ENCODE assay signal across 12 cellular contexts in the genomic region with DNA sequence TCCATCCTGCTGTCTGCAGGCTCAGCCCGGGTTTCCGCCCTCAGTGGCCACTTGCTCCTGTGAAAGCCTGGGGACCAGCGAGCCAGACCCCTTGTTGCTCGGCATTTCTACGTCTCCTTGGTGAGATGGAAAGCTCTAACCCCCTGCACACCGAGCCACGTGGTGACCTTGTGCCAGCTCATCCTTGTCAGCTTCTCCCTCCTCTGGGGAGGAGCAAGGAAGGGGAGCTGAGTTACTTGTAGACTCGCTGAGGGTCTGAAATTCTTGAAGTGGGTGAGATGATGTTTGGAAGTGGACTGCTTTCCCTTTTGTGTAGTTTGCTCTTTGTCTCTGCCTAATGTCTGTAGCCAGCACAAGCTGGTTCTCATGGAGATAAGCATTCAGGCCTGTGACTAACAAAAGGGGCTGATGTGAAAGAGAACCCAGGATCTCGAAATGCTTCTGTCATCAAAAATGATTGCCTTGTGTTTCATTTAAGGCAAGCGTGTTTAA. TPM values are rescaled to one million over a fixed set of nuclear protein-coding genes. Genes with fewer than 3 reads are reported as not detected.
DNase-seq lines count a peak whose midpoint lies in the region; ATAC-seq and TF ChIP-seq lines count a peak whose summit lies in the region.
"Had no signal": no experiment of that assay in that cellular context is flagged by ENCODE, and none has a peak within 500 bp of the region (broad histone marks: within the 10 kb centered on the region; RNA-seq: fewer than 3 reads in every experiment).

No MANE protein-coding gene starts in this region.

- peaks cover 11% of the 10 kb centered on the region; the same call in 1 of the 2 replicates for H3K36me3 ChIP-seq in BE2C
- peaks cover 6% of the 10 kb centered on the region for H3K36me3 ChIP-seq in osteoblast (ENCODE audit: insufficient read depth, low read length)
- H3K36me3 ChIP-seq: breast epithelium had no signal

- peaks cover 31% of the 10 kb centered on the region for H3K79me2 ChIP-seq in osteoblast (ENCODE audit: insufficient read depth, low read length)

- H3K4me1 ChIP-seq in BE2C = no peaks in the 10 kb centered on the region
- peaks cover 5% of the 10 kb centered on the region for H3K4me1 ChIP-seq in osteoblast (ENCODE audit: insufficient read depth, low read length)
- H3K4me1 ChIP-seq: breast epithelium, pancreas had no signal

- ATAC-seq in HG02884 (IDR thresholded peaks at IDR 0.05; ENCODE audit: unreplicated experiment) (no peak), GM19467 (IDR thresholded peaks at IDR 0.05; ENCODE audit: unreplicated experiment) (no peak)

- H3K4me3 ChIP-seq in BE2C (ENCODE audit: low read depth, low read length) (no peak overlapping the region), osteoblast (ENCODE audit: insufficient read depth, low read length) (no peak overlapping the region)
- H3K4me3 ChIP-seq: breast epithelium, pancreas had no signal

- H3K27ac ChIP-seq in VCaP (peak overlapping the region; percentile 75), osteoblast (ENCODE audit: low read depth, low read length) (peak overlapping the region; percentile 69)
- H3K27ac ChIP-seq: pancreas had no signal

- no peak for TF ChIP-seq CTCF in BE2C (IDR thresholded peaks at IDR 0.05; ENCODE audit: low read depth, low read length)
- TF ChIP-seq CTCF in VCaP (conservative IDR thresholded peaks at IDR 0.05) = no peak
- TF ChIP-seq CTCF in osteoblast (IDR thresholded peaks at IDR 0.05; ENCODE audit: extremely low read depth, low read depth, low read length) = no peak

- H3K27me3 ChIP-seq in BE2C (no peaks in the 10 kb centered on the region), osteoblast (ENCODE audit: insufficient read depth, low read length) (no peaks in the 10 kb centered on the region)
- H3K27me3 ChIP-seq: breast epithelium, pancreas had no signal

- DNase-seq in BE2C = peak; percentile 4
- DNase-seq in head of caudate nucleus = peak in 23 of 42 donors; percentile 6 to 67 (median 43)
- DNase-seq in osteoblast (ENCODE audit: insufficient read length, low spot score, missing footprints) = no peak
- no peak for DNase-seq in KG1 (lab: John Stamatoyannopoulos, UW)
- no peak for DNase-seq in NCI-H446 (lab: John Stamatoyannopoulos, UW)
- DNase-seq: CD4-positive, alpha-beta memory T cell; NCI-H526 treated with DMSO at 0.1 percent for 48 hours had no signal

- intact Hi-C loops in head of caudate nucleus (cut with DNase I) = no loop called here

- H3K9me3 ChIP-seq in BE2C = no peaks in the 10 kb centered on the region; the same call in 1 of the 2 replicates
- H3K9me3 ChIP-seq in osteoblast (ENCODE audit: low read depth, low read length) = no peaks in the 10 kb centered on the region
- H3K9me3 ChIP-seq: breast epithelium, pancreas had no signal

- H4K20me1 ChIP-seq in osteoblast (ENCODE audit: insufficient read depth, low read length) = peaks cover 10% of the 10 kb centered on the region

- H2AFZ ChIP-seq in osteoblast (ENCODE audit: low read length) = peak overlapping the region; percentile 68

- H3K4me2 ChIP-seq in osteoblast (ENCODE audit: insufficient read depth, low read length) = no peak overlapping the region

RNA-seq across cellular contexts. Expression of gene RGS12, which starts 29.3 kb away (rescaled TPM):
- 11.6 TPM for polyA plus RNA-seq in BE2C (2012; ENCODE audit: insufficient read depth, insufficient read length, low read depth)
- total RNA-seq in osteoblast = 19.2 and 61.2 TPM in 2 replicates

Comparison
In these comparisons a context has a peak if more than half of its experiments do, and no peak if none do; other contexts are left out.
1. DNase-seq: peak in BE2C (single experiment) and head of caudate nucleus (23 of 42); none in osteoblast (single experiment), KG1 (single experiment) and NCI-H446 (0 of 2).